Comparison of ENCODE assay signal across 9 cellular contexts in the genomic region with DNA sequence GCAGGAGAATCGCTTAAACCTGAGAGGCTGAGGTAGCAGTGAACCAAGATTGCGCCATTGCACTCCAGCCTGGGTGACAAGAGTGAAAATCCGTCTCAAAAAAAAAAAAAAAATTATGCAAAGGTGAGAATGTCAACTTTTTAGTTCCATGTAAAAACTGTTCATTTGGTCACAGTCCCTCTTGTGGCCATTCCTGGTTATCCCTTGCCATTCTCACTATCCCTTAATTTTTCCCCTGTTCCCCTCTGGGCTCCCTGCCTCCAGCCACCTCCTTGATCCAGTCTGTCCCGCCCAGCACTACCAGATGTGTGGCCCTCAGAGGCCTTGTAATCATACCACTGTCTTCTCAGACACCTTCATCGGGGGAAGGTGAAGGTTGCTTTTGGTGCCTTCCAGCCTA. TPM values are rescaled to one million over a fixed set of nuclear protein-coding genes. Genes with fewer than 3 reads are reported as not detected.
DNase-seq lines count a peak whose midpoint lies in the region; ATAC-seq and TF ChIP-seq lines count a peak whose summit lies in the region.
"Had no signal": no experiment of that assay in that cellular context is flagged by ENCODE, and none has a peak within 500 bp of the region (broad histone marks: within the 10 kb centered on the region; RNA-seq: fewer than 3 reads in every experiment).

No MANE protein-coding gene starts in this region.

- H3K4me1 Mint-ChIP-seq in CD4-positive, alpha-beta memory T cell, result peaks cover 25 to 45% (median 35%) of the 10 kb centered on the region in 4 donors

- H3K4me2 ChIP-seq in neural cell (ENCODE audit: low read length), result no peak overlapping the region

- no peak overlapping the region for H3K9ac ChIP-seq in neural cell (ENCODE audit: low read length)

- no peak overlapping the region for H3K27ac ChIP-seq in CD4-positive, alpha-beta memory T cell (ENCODE audit: low read depth, low read length)
- H3K27ac ChIP-seq in neural cell (ENCODE audit: low read length) (no peak overlapping the region), sigmoid colon (no peak overlapping the region), adrenal gland (no peak overlapping the region)
- no peak overlapping the region for H3K27ac ChIP-seq in effector memory CD4-positive, alpha-beta T cell (ENCODE audit: insufficient read depth, low read length, poor library complexity, severe bottlenecking)

- TF ChIP-seq CTCF in neural cell (IDR thresholded peaks at IDR 0.05; ENCODE audit: poor library complexity, severe bottlenecking), result peak; percentile 36
- TF ChIP-seq CTCF in sigmoid colon (IDR thresholded peaks at IDR 0.05), result no peak
- peak in 3 of 6 experiments; percentile 6 to 32 (median 21) for TF ChIP-seq CTCF in adrenal gland (IDR thresholded peaks at IDR 0.05)

- H3K9me3 ChIP-seq in CD4-positive, alpha-beta memory T cell (ENCODE audit: control insufficient read depth in 1 of 2, low read length in 2 of 2), result no peaks in the 10 kb centered on the region
- H3K9me3 ChIP-seq in neural cell (ENCODE audit: low read length), result no peaks in the 10 kb centered on the region
- no peaks in the 10 kb centered on the region for H3K9me3 ChIP-seq in sigmoid colon
- H3K9me3 ChIP-seq in effector memory CD4-positive, alpha-beta T cell (ENCODE audit: control insufficient read depth, low read length), result no peaks in the 10 kb centered on the region
- H3K9me3 ChIP-seq in adrenal gland (replicated peaks in 1 of 3), result no peaks in the 10 kb centered on the region

- no peak overlapping the region for H2AFZ ChIP-seq in neural cell (ENCODE audit: low read depth, low read length)

- TF ChIP-seq POLR2A in sigmoid colon (IDR thresholded peaks at IDR 0.05) (no peak), adrenal gland (IDR thresholded peaks at IDR 0.05) (no peak)

- WGBS in sigmoid colon, 2 donors, result 81 to 90% methylated on average over 5 of the region's 5 CpGs
- WGBS in adrenal gland, 4 donors, result 84 to 88% (median 85%) methylated on average over 5 of the region's 5 CpGs

- no peaks in the 10 kb centered on the region for H4K20me1 ChIP-seq in neural cell (ENCODE audit: insufficient read depth)

- no peak overlapping the region for H3K4me3 ChIP-seq in CD4-positive, alpha-beta memory T cell (ENCODE audit: low read length in 2 of 2)
- H3K4me3 ChIP-seq in neural cell (ENCODE audit: low read length), result no peak overlapping the region
- no peak overlapping the region for H3K4me3 ChIP-seq in sigmoid colon
- no peak overlapping the region for H3K4me3 ChIP-seq in effector memory CD4-positive, alpha-beta T cell (ENCODE audit: insufficient read depth, low read depth, low read length, poor library complexity, severe bottlenecking)
- H3K4me3 ChIP-seq in adrenal gland, result no peak overlapping the region

- H3K4me1 ChIP-seq in CD4-positive, alpha-beta memory T cell (ENCODE audit: insufficient read depth, low read length), result peaks cover 12% of the 10 kb centered on the region
- H3K4me1 ChIP-seq in sigmoid colon (no peaks in the 10 kb centered on the region), adrenal gland (replicated peaks in 1 of 2) (no peaks in the 10 kb centered on the region)
- peaks cover 4% of the 10 kb centered on the region for H3K4me1 ChIP-seq in effector memory CD4-positive, alpha-beta T cell (ENCODE audit: control insufficient read depth, insufficient read depth, low read length, poor library complexity, severe bottlenecking)

- no peak for ATAC-seq in GM21786 (IDR thresholded peaks at IDR 0.05; ENCODE audit: unreplicated experiment)

- H3F3A ChIP-seq in neural cell (ENCODE audit: insufficient read depth, low read length, poor library complexity, severe bottlenecking), result no peaks in the 10 kb centered on the region

- no peaks in the 10 kb centered on the region for H3K9me3 Mint-ChIP-seq in CD4-positive, alpha-beta memory T cell

- no peaks in the 10 kb centered on the region for H3K27me3 ChIP-seq in CD4-positive, alpha-beta memory T cell (ENCODE audit: insufficient read depth, low read length)
- no peaks in the 10 kb centered on the region for H3K27me3 ChIP-seq in neural cell (ENCODE audit: insufficient read depth, low read depth, low read length)
- no peaks in the 10 kb centered on the region for H3K27me3 ChIP-seq in sigmoid colon
- H3K27me3 ChIP-seq in effector memory CD4-positive, alpha-beta T cell (replicated peaks; ENCODE audit: control insufficient read depth, insufficient read depth, low read length, poor library complexity, severe bottlenecking), result no peaks in the 10 kb centered on the region
- H3K27me3 ChIP-seq in adrenal gland, result no peaks in the 10 kb centered on the region

- CTCF ChIA-PET in CD4-positive, alpha-beta memory T cell (lab: Charles Lee; ENCODE audit: partially characterized antibody), result no interaction called here
- CTCF ChIA-PET in HEK293T (lab: Yijun Ruan, JAX), result interaction anchor here (1.2 kb wide), 1 partner anchor 39 kb away, joined by 3 read pairs; no protein-coding TSS in a partner anchor

- H3K79me2 ChIP-seq in neural cell (replicated peaks; ENCODE audit: insufficient read depth, low read length), result peaks cover 25% of the 10 kb centered on the region

- no peak overlapping the region for H3K4me3 Mint-ChIP-seq in CD4-positive, alpha-beta memory T cell

- POLR2A ChIA-PET in CD4-positive, alpha-beta memory T cell (lab: Charles Lee; ENCODE audit: partially characterized antibody), result no interaction called here
- POLR2A ChIA-PET in HEK293T (lab: Yijun Ruan, JAX), result no interaction called here

- TF ChIP-seq EP300 in neural cell (conservative IDR thresholded peaks at IDR 0.05; ENCODE audit: poor library complexity, severe bottlenecking) (no peak), sigmoid colon (IDR thresholded peaks at IDR 0.05) (no peak)

- no peak for TF ChIP-seq RAD21 in neural cell (conservative IDR thresholded peaks at IDR 0.05)

- H3K9me2 ChIP-seq in neural cell (ENCODE audit: insufficient read depth, low read length), result no peaks in the 10 kb centered on the region

- H3K27me3 Mint-ChIP-seq in CD4-positive, alpha-beta memory T cell, result no peaks in the 10 kb centered on the region

- no peak for DNase-seq in CD4-positive, alpha-beta memory T cell
- DNase-seq in HEK293T (ENCODE audit: extremely low spot score) (peak; percentile 53), cerebellar cortex (ENCODE audit: low spot score) (peak; percentile 13), sigmoid colon (no peak), adrenal gland (no peak)
- no peak for DNase-seq in effector memory CD4-positive, alpha-beta T cell
- DNase-seq: activated CD4-positive, alpha-beta T cell treated with anti-CD3 and anti-CD28 coated beads, Interleukin-2, amount 50 U/mL, for 1 hour had no signal

- H3K27ac Mint-ChIP-seq in CD4-positive, alpha-beta memory T cell, result peak overlapping the region in 5 of 7 donors; percentile 23 to 84 (median 46)

- intact Hi-C loops in CD4-positive, alpha-beta memory T cell (cut with micrococcal nuclease), result no loop called here
- intact Hi-C loops in sigmoid colon (cut with DNase I) (no loop called here), adrenal gland (cut with DNase I) (no loop called here)

- H3K36me3 ChIP-seq in CD4-positive, alpha-beta memory T cell (ENCODE audit: insufficient read depth, low read length), result peaks cover 4% of the 10 kb centered on the region
- H3K36me3 ChIP-seq in neural cell (ENCODE audit: insufficient read depth, low read length) (no peaks in the 10 kb centered on the region), sigmoid colon (peaks cover 0 to 2% (median 0%) of the 10 kb centered on the region in 4 donors), adrenal gland (replicated peaks in 1 of 2) (no peaks in the 10 kb centered on the region)
- H3K36me3 ChIP-seq in effector memory CD4-positive, alpha-beta T cell (ENCODE audit: control insufficient read depth, insufficient read depth, low read length), result peaks cover 11% of the 10 kb centered on the region

- peaks cover 6 to 21% of the 10 kb centered on the region in 2 donors for H3K36me3 Mint-ChIP-seq in CD4-positive, alpha-beta memory T cell

TF ChIP-seq in HEK293T, 16 proteins besides CTCF, POLR2A, EP300 and RAD21:
- peak; percentile 68 for TF ChIP-seq ZNF384 (IDR thresholded peaks at IDR 0.05)
- TF ChIP-seq FOXM1 (IDR thresholded peaks at IDR 0.05; ENCODE audit: borderline replicate concordance), result no peak

RNA-seq across cellular contexts. Expression of gene DCAF7, which starts 23.4 kb away (rescaled TPM):
- 10 to 100 TPM; 88.1 to 93.0 TPM for total RNA-seq in CD4-positive, alpha-beta memory T cell
- polyA plus RNA-seq in CD4-positive, alpha-beta memory T cell, result 10 to 100 TPM; 75.6 to 85.0 TPM
- polyA plus RNA-seq in neural cell (35.3 and 38.3 TPM in 2 replicates), sigmoid colon (10 to 100 TPM; 14.4 to 34.6 (median 23.1) TPM), adrenal gland (10 to 100 TPM; 12.2 to 50.6 (median 19.7) TPM)
- 62.1 and 77.1 TPM in 2 replicates for polyA minus RNA-seq in neural cell
- total RNA-seq in sigmoid colon (10 to 100 TPM; 19.7 to 28.9 (median 23.5) TPM), adrenal gland (10 to 100 TPM; 33.8 to 69.8 (median 53.5) TPM)

RNA-seq across cellular contexts. Expression of gene TACO1, which starts 27.1 kb away (rescaled TPM):
- 10 to 100 TPM; 17.7 to 20.3 TPM for total RNA-seq in CD4-positive, alpha-beta memory T cell
- polyA plus RNA-seq in CD4-positive, alpha-beta memory T cell, result 10 to 100 TPM; 21.8 to 22.8 TPM
- polyA plus RNA-seq in neural cell, result 15.8 and 16.2 TPM in 2 replicates
- 12.5 and 16.1 TPM in 2 replicates for polyA minus RNA-seq in neural cell
- total RNA-seq in sigmoid colon, result 10 to 100 TPM; 11.2 to 19.9 (median 14.3) TPM
- polyA plus RNA-seq in sigmoid colon, result 10 to 100 TPM; 28.1 to 50.9 (median 34.2) TPM
- total RNA-seq in adrenal gland, result 10 to 100 TPM; 16.2 to 29.0 (median 25.9) TPM
- polyA plus RNA-seq in adrenal gland, result 10 to 100 TPM; 15.4 to 32.1 (median 19.1) TPM

RNA-seq across cellular contexts. Expression of gene MAP3K3, which starts 48.6 kb away (rescaled TPM):
- 10 to 100 TPM; 98.5 to 98.8 TPM for total RNA-seq in CD4-positive, alpha-beta memory T cell
- 10 to 100 TPM; 29.5 to 50.8 TPM for polyA plus RNA-seq in CD4-positive, alpha-beta memory T cell
- polyA plus RNA-seq in neural cell (16.6 and 24.5 TPM in 2 replicates), sigmoid colon (10 to 100 TPM in 1 of 3 donors, 1 to 10 TPM in 2; 4.4 to 18.8 (median 8.4) TPM), adrenal gland (10 to 100 TPM; 11.6 to 32.3 (median 15.6) TPM)
- 32.2 and 41.4 TPM in 2 replicates for polyA minus RNA-seq in neural cell
- total RNA-seq in sigmoid colon (10 to 100 TPM; 51.5 to 68.7 (median 59.8) TPM), adrenal gland (10 to 100 TPM; 21.2 to 47.1 (median 36.8) TPM)

RNA-seq across cellular contexts. Expression of gene KCNH6, which starts 50.5 kb away (rescaled TPM):
- not detected for total RNA-seq in CD4-positive, alpha-beta memory T cell
- not detected for polyA plus RNA-seq in CD4-positive, alpha-beta memory T cell
- polyA plus RNA-seq in neural cell (not detected in 2 replicates), sigmoid colon (under 1 TPM in 1 of 3 donors, not detected in 2; 0.13 TPM), adrenal gland (under 1 TPM in 1 of 3 donors, not detected in 2; 0.32 TPM)
- not detected in 2 replicates for polyA minus RNA-seq in neural cell
- total RNA-seq in sigmoid colon (not detected), adrenal gland (under 1 TPM in 3 of 8 donors, not detected in 5; 0.17 to 0.41 (median 0.39) TPM)

Comparison
In these comparisons a context has a peak if more than half of its experiments do, and no peak if none do; other contexts are left out.
1. DNase-seq: peak in HEK293T (single experiment) and cerebellar cortex (single experiment); none in CD4-positive, alpha-beta memory T cell (0 of 5), sigmoid colon (single experiment), effector memory CD4-positive, alpha-beta T cell (0 of 3) and adrenal gland (0 of 7).